Comparison of ENCODE assay signal across 10 cellular contexts in the genomic region with DNA sequence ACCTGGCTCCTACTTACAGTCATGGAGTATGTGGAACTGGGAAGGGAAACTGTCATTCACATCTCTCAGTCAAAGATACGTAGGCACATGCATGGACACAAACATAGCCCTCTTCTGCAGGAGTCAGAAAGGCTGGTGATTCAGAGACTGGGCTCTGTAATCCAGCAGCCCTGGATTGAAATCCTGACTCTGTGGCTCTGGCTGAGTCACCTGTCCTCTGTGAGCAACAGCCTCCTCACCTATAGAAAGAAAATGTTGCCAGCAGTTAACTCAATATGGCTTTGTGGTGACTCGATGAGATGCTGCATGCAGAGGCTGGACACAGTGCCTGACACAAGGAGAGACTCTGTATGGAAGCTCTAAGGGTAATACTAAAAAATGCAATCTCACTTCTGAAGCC. TPM values are rescaled to one million over a fixed set of nuclear protein-coding genes. Genes with fewer than 3 reads are reported as not detected.
DNase-seq lines count a peak whose midpoint lies in the region; ATAC-seq and TF ChIP-seq lines count a peak whose summit lies in the region.
"Had no signal": no experiment of that assay in that cellular context is flagged by ENCODE, and none has a peak within 500 bp of the region (broad histone marks: within the 10 kb centered on the region; RNA-seq: fewer than 3 reads in every experiment).

No MANE protein-coding gene starts in this region.

- no peak overlapping the region for H3K4me3 ChIP-seq in upper lobe of right lung

- H3K9me3 Mint-ChIP-seq in immature natural killer cell: no peaks in the 10 kb centered on the region
- H3K9me3 Mint-ChIP-seq: dendritic cell treated with granulocyte-macrophage colony-stimulating factor and Interleukin-4, amounts not matched to agents 40 ng/mL and 50 ng/mL, for 4 days had no signal

- no peaks in the 10 kb centered on the region for H3K27me3 ChIP-seq in upper lobe of right lung

- peak overlapping the region in 4 of 6 donors; percentile 56 to 91 (median 75) for H3K27ac Mint-ChIP-seq in immature natural killer cell

- peak; percentile 23 for DNase-seq in stimulated activated CD4-positive, alpha-beta T cell treated with anti-CD3 and anti-CD28 coated beads, Interleukin-15, amount 100 ng/mL, for 24 hours
- no peak for DNase-seq in stimulated activated CD4-positive, alpha-beta T cell treated with anti-CD3 and anti-CD28 coated beads, Interleukin-2, amount 100 ng/mL, for 24 hours
- DNase-seq in RPMI8226 (peak; percentile 26), immature natural killer cell (no peak), upper lobe of right lung (peak; percentile 6), C1 segment of cervical spinal cord (lab: John Stamatoyannopoulos, UW) (no peak)
- no peak for DNase-seq in activated effector memory CD4-positive, alpha-beta T cell treated with Interleukin-2 at 50 U/mL for 16 hours
- DNase-seq: COR-L47 had no signal

- H3K36me3 ChIP-seq in upper lobe of right lung: no peaks in the 10 kb centered on the region

- peaks cover 15 to 18% of the 10 kb centered on the region in 2 donors for H3K4me1 Mint-ChIP-seq in immature natural killer cell

- ATAC-seq in upper lobe of right lung: no peak
- ATAC-seq in GM18870 (IDR thresholded peaks at IDR 0.05; ENCODE audit: unreplicated experiment): no peak

- intact Hi-C loops in upper lobe of right lung (cut with DNase I): no loop called here

- TF ChIP-seq CTCF in upper lobe of right lung (IDR thresholded peaks at IDR 0.05): no peak

- H3K9me3 ChIP-seq in upper lobe of right lung: no peaks in the 10 kb centered on the region

- H3K4me3 Mint-ChIP-seq in immature natural killer cell: no peak overlapping the region
- H3K4me3 Mint-ChIP-seq: dendritic cell treated with granulocyte-macrophage colony-stimulating factor and Interleukin-4, amounts not matched to agents 40 ng/mL and 50 ng/mL, for 4 days had no signal

- H3K36me3 Mint-ChIP-seq in immature natural killer cell: no peaks in the 10 kb centered on the region

- H3K27me3 Mint-ChIP-seq in immature natural killer cell (ENCODE audit: low read depth in 3 of 3): peaks cover 0 to 2% (median 1%) of the 10 kb centered on the region in 3 donors
- H3K27me3 Mint-ChIP-seq: dendritic cell treated with granulocyte-macrophage colony-stimulating factor and Interleukin-4, amounts not matched to agents 40 ng/mL and 50 ng/mL, for 4 days had no signal

- no peak overlapping the region for H3K27ac ChIP-seq in upper lobe of right lung

- peaks cover 36% of the 10 kb centered on the region for H3K4me1 ChIP-seq in upper lobe of right lung

RNA-seq across cellular contexts. Expression of a gene that starts 23.8 kb away (rescaled TPM):
- 10 to 100 TPM; 23.3 to 37.6 (median 30.0) TPM for polyA plus RNA-seq in immature natural killer cell
- total RNA-seq in upper lobe of right lung: 16.5 TPM

Comparison
In these comparisons a context has a peak if more than half of its experiments do, and no peak if none do; other contexts are left out.
1. DNase-seq: peak in stimulated activated CD4-positive, alpha-beta T cell treated with anti-CD3 and anti-CD28 coated beads, Interleukin-15, amount 100 ng/mL, for 24 hours (single experiment), RPMI8226 (single experiment) and upper lobe of right lung (single experiment); none in stimulated activated CD4-positive, alpha-beta T cell treated with anti-CD3 and anti-CD28 coated beads, Interleukin-2, amount 100 ng/mL, for 24 hours (0 of 2), immature natural killer cell (0 of 3), activated effector memory CD4-positive, alpha-beta T cell treated with Interleukin-2 at 50 U/mL for 16 hours (single experiment) and C1 segment of cervical spinal cord (0 of 14).